ENCODE assay signal across 7 cellular contexts in genomic region chr9:109117856-109118801, GRCh38. TPM values are rescaled to one million over a fixed set of nuclear protein-coding genes. Genes with fewer than 3 reads are reported as not detected.
DNase-seq lines count a peak whose midpoint lies in the region; ATAC-seq and TF ChIP-seq lines count a peak whose summit lies in the region.

No MANE protein-coding gene starts in this region.

- H3K9me3 Mint-ChIP-seq in activated naive CD8-positive, alpha-beta T cell (ENCODE audit: low read depth) = no peaks in the 10 kb centered on the region

- H3K4me1 Mint-ChIP-seq in activated naive CD8-positive, alpha-beta T cell (ENCODE audit: low read depth) = peaks cover 57% of the 10 kb centered on the region

- H3K27me3 ChIP-seq in skeletal muscle tissue (ENCODE audit: control insufficient read depth in 3 of 3, insufficient read depth in 3 of 3, low read length in 3 of 3) = no peaks in the 10 kb centered on the region

- no peaks in the 10 kb centered on the region for H3K36me3 ChIP-seq in skeletal muscle tissue (ENCODE audit: control insufficient read depth in 3 of 3, insufficient read depth in 3 of 3, low read length in 3 of 3)

- ATAC-seq in GM18502 (IDR thresholded peaks at IDR 0.05; ENCODE audit: poor library complexity, unreplicated experiment) = no peak

- peaks cover 12% of the 10 kb centered on the region for H3K36me3 Mint-ChIP-seq in activated naive CD8-positive, alpha-beta T cell

- H3K9ac ChIP-seq in skeletal muscle tissue (ENCODE audit: low read depth in 1 of 3, low read length in 3 of 3) = peak overlapping the region; percentile 70 to 92 (median 92)

- H3K27me3 Mint-ChIP-seq in activated naive CD8-positive, alpha-beta T cell = no peaks in the 10 kb centered on the region

- no peak for TF ChIP-seq CTCF in HFF-Myc (IDR thresholded peaks at IDR 0.05; ENCODE audit: low read depth, low read length, missing control alignments)

- peak overlapping the region; percentile 93 for H3K4me3 Mint-ChIP-seq in activated naive CD8-positive, alpha-beta T cell

- H3K4me3 ChIP-seq in HFF-Myc (replicated peaks; ENCODE audit: low read depth, low read length) (peak overlapping the region; percentile 86), skeletal muscle tissue (ENCODE audit: low read length in 3 of 3) (peak overlapping the region; percentile 76 to 95 (median 92))

- H3K27ac Mint-ChIP-seq in activated naive CD8-positive, alpha-beta T cell = peak overlapping the region; percentile 94

- peaks cover 47 to 49% (median 47%) of the 10 kb centered on the region in 3 donors for H3K4me1 ChIP-seq in skeletal muscle tissue (ENCODE audit: control insufficient read depth in 3 of 3, insufficient read depth in 3 of 3, low read length in 3 of 3)

- peak overlapping the region; percentile 65 for H3K27ac ChIP-seq in skeletal muscle tissue (ENCODE audit: low read depth, low read length)

- H3K9me3 ChIP-seq in skeletal muscle tissue (ENCODE audit: control insufficient read depth in 3 of 3, low read length in 3 of 3) = no peaks in the 10 kb centered on the region

- DNase-seq in HFF-Myc (ENCODE audit: extremely low read depth, low read depth) = no peak
- DNase-seq in SIG-M5 treated with dmso at 0.1 percent for 504 hours (lab: John Stamatoyannopoulos, UW; ENCODE audit: unreplicated experiment) = peak; percentile 81
- DNase-seq in hepatic stellate cell (ENCODE audit: low spot score) = peak; percentile 71
- no peak for DNase-seq in iPS-NIHi11 (ENCODE audit: low spot score)

RNA-seq across cellular contexts. Expression of gene TMEM245, which starts 1.6 kb away (rescaled TPM):
- total RNA-seq in skeletal muscle tissue = 62.6 TPM

RNA-seq across cellular contexts. Expression of gene FRRS1L, which starts 48.9 kb away (rescaled TPM):
- 1.0 TPM for total RNA-seq in skeletal muscle tissue

Comparison
In these comparisons a context has a peak if more than half of its experiments do, and no peak if none do; other contexts are left out.
1. DNase-seq: peak in SIG-M5 treated with dmso at 0.1 percent for 504 hours (single experiment) and hepatic stellate cell (single experiment); none in HFF-Myc (single experiment) and iPS-NIHi11 (single experiment).